In genomic region chr5:38574009-38574408, GRCh38 we compare ENCODE assay signal across 11 cellular contexts.
"Had no signal": no experiment of that assay in that cellular context is flagged by ENCODE, and none has a peak within 500 bp of the region (broad histone marks: within the 10 kb centered on the region; RNA-seq: fewer than 3 reads in every experiment).

No MANE protein-coding gene starts in this region.

- H3K4me1 ChIP-seq: HAP-1 had no signal

- H3K27ac ChIP-seq: GM23248 had no signal

- FAIRE-seq: H1, H54 had no signal

- H2AFZ ChIP-seq: GM23248, GM23338 had no signal

- H3K4me3 ChIP-seq: GM23248, GM23338, HAP-1 had no signal

- H3K9me3 Mint-ChIP-seq: GM23338, H9, HFFc6 had no signal

- H3K27ac Mint-ChIP-seq: GM23338, H9, HFFc6 had no signal

- H3K36me3 ChIP-seq: HAP-1 had no signal

- ATAC-seq: GM23338, HCT116 had no signal

- DNase-seq: GM23248, GOT3, H7, H9, HCEC 1CT, HFFc6 had no signal

- H3K9me3 ChIP-seq: HAP-1 had no signal

- H3K9ac ChIP-seq: GM23248 had no signal

- H3K4me3 Mint-ChIP-seq: GM23338, H9, HFFc6 had no signal

- H3K4me2 ChIP-seq: GM23338 had no signal
